Comparison of ENCODE assay signal across 1 cellular context in the genomic region with DNA sequence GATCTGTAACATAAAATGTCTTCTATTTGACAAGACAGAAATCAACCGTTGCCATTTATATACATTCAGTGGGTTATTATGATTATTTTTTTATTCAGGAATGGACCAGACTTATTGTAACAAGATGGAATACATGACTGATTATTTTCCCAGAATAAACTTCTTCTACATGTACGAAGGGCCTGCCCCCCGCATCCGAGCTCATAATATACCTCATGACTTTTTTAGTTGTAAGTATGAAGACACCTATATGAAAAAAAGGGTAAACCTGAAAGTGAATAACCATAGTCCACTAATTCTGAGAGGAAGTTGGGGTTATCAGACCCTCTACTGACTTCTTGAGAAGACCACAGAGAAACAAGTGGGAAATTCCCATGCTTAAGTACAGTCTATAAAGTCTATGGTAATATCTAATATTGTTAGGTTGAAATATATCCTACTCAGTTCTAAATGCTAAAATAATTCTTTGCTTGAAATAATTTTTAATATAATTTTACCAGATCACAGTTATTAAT.
TF ChIP-seq lines count a peak whose summit lies in the region.

No MANE protein-coding gene starts in this region.

TF ChIP-seq in GM12878, 131 proteins besides CTCF, POLR2A, EP300 and RAD21 (continues in another document):
- peak; percentile 17; the same call in 1 of the 2 replicates for TF ChIP-seq TCF7 (IDR thresholded peaks at IDR 0.05; ENCODE audit: borderline replicate concordance)
- peak; percentile 35; the same call in 1 of the 2 replicates for TF ChIP-seq SPI1 (IDR thresholded peaks at IDR 0.05; ENCODE audit: borderline replicate concordance, insufficient read depth, low read depth, low read length)
- TF ChIP-seq, protein P1, sequence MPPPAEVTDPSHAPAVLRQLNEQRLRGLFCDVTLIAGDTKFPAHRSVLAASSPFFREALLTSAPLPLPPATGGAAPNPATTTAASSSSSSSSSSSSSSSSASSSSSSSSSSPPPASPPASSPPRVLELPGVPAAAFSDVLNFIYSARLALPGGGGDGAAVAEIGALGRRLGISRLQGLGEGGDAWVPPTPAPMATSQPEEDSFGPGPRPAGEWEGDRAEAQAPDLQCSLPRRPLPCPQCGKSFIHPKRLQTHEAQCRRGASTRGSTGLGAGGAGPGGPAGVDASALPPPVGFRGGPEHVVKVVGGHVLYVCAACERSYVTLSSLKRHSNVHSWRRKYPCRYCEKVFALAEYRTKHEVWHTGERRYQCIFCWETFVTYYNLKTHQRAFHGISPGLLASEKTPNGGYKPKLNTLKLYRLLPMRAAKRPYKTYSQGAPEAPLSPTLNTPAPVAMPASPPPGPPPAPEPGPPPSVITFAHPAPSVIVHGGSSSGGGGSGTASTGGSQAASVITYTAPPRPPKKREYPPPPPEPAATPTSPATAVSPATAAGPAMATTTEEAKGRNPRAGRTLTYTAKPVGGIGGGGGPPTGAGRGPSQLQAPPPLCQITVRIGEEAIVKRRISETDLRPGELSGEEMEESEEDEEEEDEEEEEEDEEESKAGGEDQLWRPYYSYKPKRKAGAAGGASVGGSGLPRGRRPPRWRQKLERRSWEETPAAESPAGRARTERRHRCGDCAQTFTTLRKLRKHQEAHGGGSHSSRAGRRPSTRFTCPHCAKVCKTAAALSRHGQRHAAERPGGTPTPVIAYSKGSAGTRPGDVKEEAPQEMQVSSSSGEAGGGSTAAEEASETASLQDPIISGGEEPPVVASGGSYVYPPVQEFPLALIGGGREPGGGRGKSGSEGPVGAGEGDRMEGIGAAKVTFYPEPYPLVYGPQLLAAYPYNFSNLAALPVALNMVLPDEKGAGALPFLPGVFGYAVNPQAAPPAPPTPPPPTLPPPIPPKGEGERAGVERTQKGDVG (CRISPR knock-in tag; IDR thresholded peaks at IDR 0.05) = no peak
- TF ChIP-seq, protein P2, sequence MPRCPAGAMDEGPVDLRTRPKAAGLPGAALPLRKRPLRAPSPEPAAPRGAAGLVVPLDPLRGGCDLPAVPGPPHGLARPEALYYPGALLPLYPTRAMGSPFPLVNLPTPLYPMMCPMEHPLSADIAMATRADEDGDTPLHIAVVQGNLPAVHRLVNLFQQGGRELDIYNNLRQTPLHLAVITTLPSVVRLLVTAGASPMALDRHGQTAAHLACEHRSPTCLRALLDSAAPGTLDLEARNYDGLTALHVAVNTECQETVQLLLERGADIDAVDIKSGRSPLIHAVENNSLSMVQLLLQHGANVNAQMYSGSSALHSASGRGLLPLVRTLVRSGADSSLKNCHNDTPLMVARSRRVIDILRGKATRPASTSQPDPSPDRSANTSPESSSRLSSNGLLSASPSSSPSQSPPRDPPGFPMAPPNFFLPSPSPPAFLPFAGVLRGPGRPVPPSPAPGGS (IDR thresholded peaks at IDR 0.05; ENCODE audit: borderline replicate concordance, insufficient read depth, low read depth, low read length, poor library complexity, severe bottlenecking) = peak; percentile 99
- TF ChIP-seq MEF2B (IDR thresholded peaks at IDR 0.05; ENCODE audit: partially characterized antibody, poor library complexity, severe bottlenecking) = peak; percentile 70
- TF ChIP-seq RBBP5 (conservative IDR thresholded peaks at IDR 0.05) = no peak
- TF ChIP-seq, protein P3, sequence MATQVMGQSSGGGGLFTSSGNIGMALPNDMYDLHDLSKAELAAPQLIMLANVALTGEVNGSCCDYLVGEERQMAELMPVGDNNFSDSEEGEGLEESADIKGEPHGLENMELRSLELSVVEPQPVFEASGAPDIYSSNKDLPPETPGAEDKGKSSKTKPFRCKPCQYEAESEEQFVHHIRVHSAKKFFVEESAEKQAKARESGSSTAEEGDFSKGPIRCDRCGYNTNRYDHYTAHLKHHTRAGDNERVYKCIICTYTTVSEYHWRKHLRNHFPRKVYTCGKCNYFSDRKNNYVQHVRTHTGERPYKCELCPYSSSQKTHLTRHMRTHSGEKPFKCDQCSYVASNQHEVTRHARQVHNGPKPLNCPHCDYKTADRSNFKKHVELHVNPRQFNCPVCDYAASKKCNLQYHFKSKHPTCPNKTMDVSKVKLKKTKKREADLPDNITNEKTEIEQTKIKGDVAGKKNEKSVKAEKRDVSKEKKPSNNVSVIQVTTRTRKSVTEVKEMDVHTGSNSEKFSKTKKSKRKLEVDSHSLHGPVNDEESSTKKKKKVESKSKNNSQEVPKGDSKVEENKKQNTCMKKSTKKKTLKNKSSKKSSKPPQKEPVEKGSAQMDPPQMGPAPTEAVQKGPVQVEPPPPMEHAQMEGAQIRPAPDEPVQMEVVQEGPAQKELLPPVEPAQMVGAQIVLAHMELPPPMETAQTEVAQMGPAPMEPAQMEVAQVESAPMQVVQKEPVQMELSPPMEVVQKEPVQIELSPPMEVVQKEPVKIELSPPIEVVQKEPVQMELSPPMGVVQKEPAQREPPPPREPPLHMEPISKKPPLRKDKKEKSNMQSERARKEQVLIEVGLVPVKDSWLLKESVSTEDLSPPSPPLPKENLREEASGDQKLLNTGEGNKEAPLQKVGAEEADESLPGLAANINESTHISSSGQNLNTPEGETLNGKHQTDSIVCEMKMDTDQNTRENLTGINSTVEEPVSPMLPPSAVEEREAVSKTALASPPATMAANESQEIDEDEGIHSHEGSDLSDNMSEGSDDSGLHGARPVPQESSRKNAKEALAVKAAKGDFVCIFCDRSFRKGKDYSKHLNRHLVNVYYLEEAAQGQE (IDR thresholded peaks at IDR 0.05; ENCODE audit: low read depth, low read length) = peak; percentile 21; the same call in 1 of the 2 replicates
- no peak for TF ChIP-seq SMAD1 (IDR thresholded peaks at IDR 0.05; ENCODE audit: low read depth, partially characterized antibody)
- TF ChIP-seq, protein P4, sequence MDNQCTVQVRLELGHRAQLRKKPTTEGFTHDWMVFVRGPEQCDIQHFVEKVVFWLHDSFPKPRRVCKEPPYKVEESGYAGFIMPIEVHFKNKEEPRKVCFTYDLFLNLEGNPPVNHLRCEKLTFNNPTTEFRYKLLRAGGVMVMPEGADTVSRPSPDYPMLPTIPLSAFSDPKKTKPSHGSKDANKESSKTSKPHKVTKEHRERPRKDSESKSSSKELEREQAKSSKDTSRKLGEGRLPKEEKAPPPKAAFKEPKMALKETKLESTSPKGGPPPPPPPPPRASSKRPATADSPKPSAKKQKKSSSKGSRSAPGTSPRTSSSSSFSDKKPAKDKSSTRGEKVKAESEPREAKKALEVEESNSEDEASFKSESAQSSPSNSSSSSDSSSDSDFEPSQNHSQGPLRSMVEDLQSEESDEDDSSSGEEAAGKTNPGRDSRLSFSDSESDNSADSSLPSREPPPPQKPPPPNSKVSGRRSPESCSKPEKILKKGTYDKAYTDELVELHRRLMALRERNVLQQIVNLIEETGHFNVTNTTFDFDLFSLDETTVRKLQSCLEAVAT (IDR thresholded peaks at IDR 0.05) = no peak
- TF ChIP-seq, protein P5, sequence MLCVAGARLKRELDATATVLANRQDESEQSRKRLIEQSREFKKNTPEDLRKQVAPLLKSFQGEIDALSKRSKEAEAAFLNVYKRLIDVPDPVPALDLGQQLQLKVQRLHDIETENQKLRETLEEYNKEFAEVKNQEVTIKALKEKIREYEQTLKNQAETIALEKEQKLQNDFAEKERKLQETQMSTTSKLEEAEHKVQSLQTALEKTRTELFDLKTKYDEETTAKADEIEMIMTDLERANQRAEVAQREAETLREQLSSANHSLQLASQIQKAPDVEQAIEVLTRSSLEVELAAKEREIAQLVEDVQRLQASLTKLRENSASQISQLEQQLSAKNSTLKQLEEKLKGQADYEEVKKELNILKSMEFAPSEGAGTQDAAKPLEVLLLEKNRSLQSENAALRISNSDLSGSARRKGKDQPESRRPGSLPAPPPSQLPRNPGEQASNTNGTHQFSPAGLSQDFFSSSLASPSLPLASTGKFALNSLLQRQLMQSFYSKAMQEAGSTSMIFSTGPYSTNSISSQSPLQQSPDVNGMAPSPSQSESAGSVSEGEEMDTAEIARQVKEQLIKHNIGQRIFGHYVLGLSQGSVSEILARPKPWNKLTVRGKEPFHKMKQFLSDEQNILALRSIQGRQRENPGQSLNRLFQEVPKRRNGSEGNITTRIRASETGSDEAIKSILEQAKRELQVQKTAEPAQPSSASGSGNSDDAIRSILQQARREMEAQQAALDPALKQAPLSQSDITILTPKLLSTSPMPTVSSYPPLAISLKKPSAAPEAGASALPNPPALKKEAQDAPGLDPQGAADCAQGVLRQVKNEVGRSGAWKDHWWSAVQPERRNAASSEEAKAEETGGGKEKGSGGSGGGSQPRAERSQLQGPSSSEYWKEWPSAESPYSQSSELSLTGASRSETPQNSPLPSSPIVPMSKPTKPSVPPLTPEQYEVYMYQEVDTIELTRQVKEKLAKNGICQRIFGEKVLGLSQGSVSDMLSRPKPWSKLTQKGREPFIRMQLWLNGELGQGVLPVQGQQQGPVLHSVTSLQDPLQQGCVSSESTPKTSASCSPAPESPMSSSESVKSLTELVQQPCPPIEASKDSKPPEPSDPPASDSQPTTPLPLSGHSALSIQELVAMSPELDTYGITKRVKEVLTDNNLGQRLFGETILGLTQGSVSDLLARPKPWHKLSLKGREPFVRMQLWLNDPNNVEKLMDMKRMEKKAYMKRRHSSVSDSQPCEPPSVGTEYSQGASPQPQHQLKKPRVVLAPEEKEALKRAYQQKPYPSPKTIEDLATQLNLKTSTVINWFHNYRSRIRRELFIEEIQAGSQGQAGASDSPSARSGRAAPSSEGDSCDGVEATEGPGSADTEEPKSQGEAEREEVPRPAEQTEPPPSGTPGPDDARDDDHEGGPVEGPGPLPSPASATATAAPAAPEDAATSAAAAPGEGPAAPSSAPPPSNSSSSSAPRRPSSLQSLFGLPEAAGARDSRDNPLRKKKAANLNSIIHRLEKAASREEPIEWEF (IDR thresholded peaks at IDR 0.05; ENCODE audit: insufficient replicate concordance, low read depth, low read length) = no peak
- TF ChIP-seq, protein P6, sequence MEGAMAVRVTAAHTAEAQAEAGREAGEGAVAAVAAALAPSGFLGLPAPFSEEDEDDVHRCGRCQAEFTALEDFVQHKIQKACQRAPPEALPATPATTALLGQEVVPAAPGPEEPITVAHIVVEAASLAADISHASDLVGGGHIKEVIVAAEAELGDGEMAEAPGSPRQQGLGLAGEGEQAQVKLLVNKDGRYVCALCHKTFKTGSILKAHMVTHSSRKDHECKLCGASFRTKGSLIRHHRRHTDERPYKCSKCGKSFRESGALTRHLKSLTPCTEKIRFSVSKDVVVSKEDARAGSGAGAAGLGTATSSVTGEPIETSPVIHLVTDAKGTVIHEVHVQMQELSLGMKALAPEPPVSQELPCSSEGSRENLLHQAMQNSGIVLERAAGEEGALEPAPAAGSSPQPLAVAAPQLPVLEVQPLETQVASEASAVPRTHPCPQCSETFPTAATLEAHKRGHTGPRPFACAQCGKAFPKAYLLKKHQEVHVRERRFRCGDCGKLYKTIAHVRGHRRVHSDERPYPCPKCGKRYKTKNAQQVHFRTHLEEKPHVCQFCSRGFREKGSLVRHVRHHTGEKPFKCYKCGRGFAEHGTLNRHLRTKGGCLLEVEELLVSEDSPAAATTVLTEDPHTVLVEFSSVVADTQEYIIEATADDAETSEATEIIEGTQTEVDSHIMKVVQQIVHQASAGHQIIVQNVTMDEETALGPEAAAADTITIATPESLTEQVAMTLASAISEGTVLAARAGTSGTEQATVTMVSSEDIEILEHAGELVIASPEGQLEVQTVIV (IDR thresholded peaks at IDR 0.05; ENCODE audit: borderline replicate concordance, partially characterized antibody) = no peak
- TF ChIP-seq CBX5 (IDR thresholded peaks at IDR 0.05; ENCODE audit: low read depth) = peak; percentile 47; the same call in 1 of the 2 replicates
- TF ChIP-seq DPF2 (IDR thresholded peaks at IDR 0.05) = peak; percentile 53
- no peak for TF ChIP-seq HDAC2 (IDR thresholded peaks at IDR 0.05)
- no peak for TF ChIP-seq CHD2 (IDR thresholded peaks at IDR 0.05; ENCODE audit: borderline replicate concordance, low read depth, low read length)
- no peak for TF ChIP-seq POLR2AphosphoS5 (IDR thresholded peaks at IDR 0.05; ENCODE audit: low read length)
- TF ChIP-seq FOXM1 (IDR thresholded peaks at IDR 0.05; ENCODE audit: low read depth, low read length) = peak; percentile 95
- TF ChIP-seq MTA2 (IDR thresholded peaks at IDR 0.05; ENCODE audit: low read depth) = peak; percentile 69; the same call in 1 of the 2 replicates
- no peak for TF ChIP-seq BACH1 (IDR thresholded peaks at IDR 0.05; ENCODE audit: borderline replicate concordance)
- peak; percentile 92 for TF ChIP-seq ZBED1 (IDR thresholded peaks at IDR 0.05; ENCODE audit: borderline replicate concordance)
- TF ChIP-seq MEF2A (IDR thresholded peaks at IDR 0.05; ENCODE audit: insufficient read depth, low read depth, low read length) = peak; percentile 74
- TF ChIP-seq CREB1 (IDR thresholded peaks at IDR 0.05; ENCODE audit: low read depth) = peak; percentile 58; the same call in 1 of the 2 replicates
- no peak for TF ChIP-seq SUZ12 (IDR thresholded peaks at IDR 0.05; ENCODE audit: unreplicated experiment)
- TF ChIP-seq EGR1 (IDR thresholded peaks at IDR 0.05; ENCODE audit: borderline replicate concordance in 1 of 2, low read depth in 2 of 2, low read length in 2 of 2) = no peak
- no peak for TF ChIP-seq SMC3 (IDR thresholded peaks at IDR 0.05; ENCODE audit: borderline replicate concordance, low read length)
- no peak for TF ChIP-seq SRF (IDR thresholded peaks at IDR 0.05; ENCODE audit: low read depth in 2 of 2, low read length in 2 of 2)
- no peak for TF ChIP-seq TCF12 (IDR thresholded peaks at IDR 0.05; ENCODE audit: low read depth, low read length)
- no peak for TF ChIP-seq RELA (IDR thresholded peaks at IDR 0.05; ENCODE audit: borderline replicate concordance, partially characterized antibody)
- peak; percentile 99 for TF ChIP-seq ZNF217 (IDR thresholded peaks at IDR 0.05)
- TF ChIP-seq ZNF207 (IDR thresholded peaks at IDR 0.05; ENCODE audit: borderline replicate concordance) = no peak
- TF ChIP-seq BHLHE40 (IDR thresholded peaks at IDR 0.05; ENCODE audit: borderline replicate concordance in 1 of 2, low read depth in 2 of 2, low read length in 1 of 2) = 0 out of 4 replicates have a peak, but pooled peaks of 1 of the 2 experiments have one; percentile 40
- TF ChIP-seq BMI1 (IDR thresholded peaks at IDR 0.05; ENCODE audit: borderline replicate concordance) = 0 out of 2 replicates have a peak, but pooled peaks have one; percentile 19
- TF ChIP-seq, protein P7, sequence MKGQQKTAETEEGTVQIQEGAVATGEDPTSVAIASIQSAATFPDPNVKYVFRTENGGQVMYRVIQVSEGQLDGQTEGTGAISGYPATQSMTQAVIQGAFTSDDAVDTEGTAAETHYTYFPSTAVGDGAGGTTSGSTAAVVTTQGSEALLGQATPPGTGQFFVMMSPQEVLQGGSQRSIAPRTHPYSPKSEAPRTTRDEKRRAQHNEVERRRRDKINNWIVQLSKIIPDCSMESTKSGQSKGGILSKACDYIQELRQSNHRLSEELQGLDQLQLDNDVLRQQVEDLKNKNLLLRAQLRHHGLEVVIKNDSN (IDR thresholded peaks at IDR 0.05; ENCODE audit: borderline replicate concordance, extremely low read length, insufficient read depth, low read depth, low read length) = no peak
- no peak for TF ChIP-seq NR2C2 (IDR thresholded peaks at IDR 0.05; ENCODE audit: borderline replicate concordance, control insufficient read depth, insufficient read length, low read depth)
- TF ChIP-seq RB1 (IDR thresholded peaks at IDR 0.05; ENCODE audit: borderline replicate concordance) = no peak
- TF ChIP-seq IRF4 (IDR thresholded peaks at IDR 0.05; ENCODE audit: low read depth, low read length) = peak; percentile 74; the same call in 1 of the 2 replicates
- TF ChIP-seq ZSCAN29 (IDR thresholded peaks at IDR 0.05) = no peak
- no peak for TF ChIP-seq WRNIP1 (IDR thresholded peaks at IDR 0.05; ENCODE audit: borderline replicate concordance, low read depth, low read length)
- TF ChIP-seq TCF3 (IDR thresholded peaks at IDR 0.05; ENCODE audit: borderline replicate concordance, insufficient read depth, low read depth, low read length) = no peak
